In the genomic region with DNA sequence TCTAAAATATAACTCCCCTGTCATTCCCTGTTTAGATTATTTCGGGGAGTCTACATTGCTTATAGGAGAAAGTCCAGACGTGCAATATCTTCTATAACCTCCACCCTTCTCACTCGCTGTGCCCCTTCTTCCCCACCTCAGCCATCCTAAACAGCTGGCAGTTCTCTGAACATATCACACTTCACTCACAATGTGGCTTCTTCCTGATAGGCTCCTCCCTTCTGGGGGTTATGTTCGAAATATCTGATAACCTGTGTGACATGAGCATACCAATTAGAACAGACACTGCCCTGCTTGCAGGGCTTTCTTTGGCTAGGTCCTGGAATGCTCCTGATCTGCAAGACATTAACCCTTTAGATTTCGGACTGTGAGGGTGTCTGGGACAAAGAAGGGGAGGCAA, we compare ENCODE assay signal across 28 cellular contexts.
"Had no signal": no experiment of that assay in that cellular context is flagged by ENCODE, and none has a peak within 500 bp of the region (broad histone marks: within the 10 kb centered on the region; RNA-seq: fewer than 3 reads in every experiment).

No MANE protein-coding gene starts in this region.

- H3K27ac Mint-ChIP-seq: activated CD4-positive, alpha-beta T cell treated with anti-CD3 and anti-CD28 coated beads for 36 hours; activated CD8-positive, alpha-beta memory T cell treated with anti-CD3 and anti-CD28 coated beads, Interleukin-2, amount 10 ng/mL, durations not matched to agents 7 days and 5 days; activated CD8-positive, alpha-beta T cell treated with anti-CD3 and anti-CD28 coated beads, Interleukin-2, amount 10 ng/mL, durations not matched to agents 7 days and 5 days; activated naive CD4-positive, alpha-beta T cell treated with anti-CD3 and anti-CD28 coated beads, Interleukin-2, amount 50 U/mL, for 24 hours; activated naive CD8-positive, alpha-beta T cell treated with anti-CD3 and anti-CD28 coated beads, Interleukin-2, amount 50 U/mL, for 24 hours; activated T-helper 2 cell treated with anti-CD3 and anti-CD28 coated beads, Interferon-gamma antibody, Interleukin-2, Interleukin-4, amounts not matched to agents 10 μg/mL and 5 μg/mL and 100 μg/mL, durations not matched to agents 14 hours and 24 hours and 36 hours; dendritic cell treated with granulocyte-macrophage colony-stimulating factor and Interleukin-4, amounts not matched to agents 40 ng/mL and 50 ng/mL, for 4 days; endodermal cell; memory B cell; nephron progenitor cell; stimulated activated effector memory CD8-positive, alpha-beta T cell treated with anti-CD3 and anti-CD28 coated beads, Interleukin-12 subunit alpha, Interleukin-12 subunit beta, amount 100 ng/mL, for 72 hours; stimulated activated naive CD8-positive, alpha-beta T cell treated with anti-CD3 and anti-CD28 coated beads, Interleukin-15, Interleukin-2, amounts not matched to agents 100 ng/mL and 50 ng/mL, for 24 hours; T-helper 1 cell treated with Interleukin-12 subunit alpha and Interleukin-12 subunit beta and Interleukin-4 antibody, amounts not matched to agents 30 μg/mL and 1 μg/mL, for 36 hours; type B pancreatic cell had no signal

- ATAC-seq: activated CD4-positive, alpha-beta T cell treated with anti-CD3 and anti-CD28 coated beads for 36 hours; activated CD8-positive, alpha-beta memory T cell treated with anti-CD3 and anti-CD28 coated beads, Interleukin-2, amount 10 ng/mL, durations not matched to agents 7 days and 5 days; activated CD8-positive, alpha-beta T cell treated with anti-CD3 and anti-CD28 coated beads, Interleukin-2, amount 10 ng/mL, durations not matched to agents 7 days and 5 days; activated naive CD8-positive, alpha-beta T cell treated with anti-CD3 and anti-CD28 coated beads, Interleukin-2, amount 50 U/mL, for 24 hours; stimulated activated effector memory CD8-positive, alpha-beta T cell treated with anti-CD3 and anti-CD28 coated beads, Interleukin-12 subunit alpha, Interleukin-12 subunit beta, amount 100 ng/mL, for 72 hours had no signal

- H3K36me3 Mint-ChIP-seq: memory B cell; stimulated activated effector memory CD8-positive, alpha-beta T cell treated with anti-CD3 and anti-CD28 coated beads, Interleukin-12 subunit alpha, Interleukin-12 subunit beta, amount 100 ng/mL, for 72 hours had no signal

- FAIRE-seq: islet of Langerhans, small intestine had no signal

- H3K4me1 Mint-ChIP-seq: activated CD4-positive, alpha-beta T cell treated with anti-CD3 and anti-CD28 coated beads for 36 hours; activated naive CD4-positive, alpha-beta T cell treated with anti-CD3 and anti-CD28 coated beads, Interleukin-2, amount 50 U/mL, for 24 hours; activated naive CD8-positive, alpha-beta T cell treated with anti-CD3 and anti-CD28 coated beads, Interleukin-2, amount 50 U/mL, for 24 hours; central memory CD8-positive, alpha-beta T cell; memory B cell; stimulated activated effector memory CD8-positive, alpha-beta T cell treated with anti-CD3 and anti-CD28 coated beads, Interleukin-12 subunit alpha, Interleukin-12 subunit beta, amount 100 ng/mL, for 72 hours had no signal

- H3K27me3 Mint-ChIP-seq: activated CD4-positive, alpha-beta T cell treated with anti-CD3 and anti-CD28 coated beads for 36 hours; activated CD8-positive, alpha-beta memory T cell treated with anti-CD3 and anti-CD28 coated beads, Interleukin-2, amount 10 ng/mL, durations not matched to agents 7 days and 5 days; activated naive CD4-positive, alpha-beta T cell treated with anti-CD3 and anti-CD28 coated beads, Interleukin-2, amount 50 U/mL, for 24 hours; activated naive CD8-positive, alpha-beta T cell treated with anti-CD3 and anti-CD28 coated beads, Interleukin-2, amount 50 U/mL, for 24 hours; central memory CD8-positive, alpha-beta T cell; dendritic cell treated with granulocyte-macrophage colony-stimulating factor and Interleukin-4, amounts not matched to agents 40 ng/mL and 50 ng/mL, for 4 days; stimulated activated naive CD8-positive, alpha-beta T cell treated with anti-CD3 and anti-CD28 coated beads, Interleukin-15, Interleukin-2, amounts not matched to agents 100 ng/mL and 50 ng/mL, for 24 hours; type B pancreatic cell had no signal

- H3K9me3 ChIP-seq: breast epithelium, esophagus squamous epithelium, neutrophil, sigmoid colon, uterus had no signal

- H3K27me3 ChIP-seq: breast epithelium, esophagus squamous epithelium, neutrophil, sigmoid colon, uterus had no signal

- H3K4me1 ChIP-seq: breast epithelium, uterus had no signal

- H3K27ac ChIP-seq: breast epithelium, esophagus squamous epithelium, neutrophil, sigmoid colon had no signal

- DNase-seq: activated CD4-positive, alpha-beta T cell treated with anti-CD3 and anti-CD28 coated beads for 36 hours; activated CD4-positive, CD25-positive, alpha-beta regulatory T cell; activated CD8-positive, alpha-beta memory T cell treated with anti-CD3 and anti-CD28 coated beads, Interleukin-2, amount 10 ng/mL, durations not matched to agents 7 days and 5 days; activated CD8-positive, alpha-beta T cell treated with anti-CD3 and anti-CD28 coated beads, Interleukin-2, amount 10 ng/mL, durations not matched to agents 7 days and 5 days; activated naive CD8-positive, alpha-beta T cell treated with anti-CD3 and anti-CD28 coated beads, Interleukin-2, amount 50 U/mL, for 24 hours; activated T-cell treated with anti-CD3 and anti-CD28 coated beads, Interleukin-2, amount 50 U/mL, for 48 hours; amygdala; endodermal cell; esophagus squamous epithelium; foreskin melanocyte; nephron progenitor cell; sigmoid colon; small intestine; stimulated activated CD4-positive, alpha-beta T cell treated with anti-CD3 and anti-CD28 coated beads, Interleukin-4, amount 100 ng/mL, for 24 hours; T1000; uterus had no signal

- H3K4me3 ChIP-seq: breast epithelium, esophagus squamous epithelium, sigmoid colon, uterus had no signal

- H3K9me3 Mint-ChIP-seq: activated naive CD4-positive, alpha-beta T cell treated with anti-CD3 and anti-CD28 coated beads, Interleukin-2, amount 50 U/mL, for 24 hours; activated naive CD8-positive, alpha-beta T cell treated with anti-CD3 and anti-CD28 coated beads, Interleukin-2, amount 50 U/mL, for 24 hours; activated T-helper 2 cell treated with anti-CD3 and anti-CD28 coated beads, Interferon-gamma antibody, Interleukin-2, Interleukin-4, amounts not matched to agents 10 μg/mL and 5 μg/mL and 100 μg/mL, durations not matched to agents 14 hours and 24 hours and 36 hours; central memory CD8-positive, alpha-beta T cell; dendritic cell treated with granulocyte-macrophage colony-stimulating factor and Interleukin-4, amounts not matched to agents 40 ng/mL and 50 ng/mL, for 4 days; endodermal cell; memory B cell; nephron progenitor cell; stimulated activated effector memory CD8-positive, alpha-beta T cell treated with anti-CD3 and anti-CD28 coated beads, Interleukin-12 subunit alpha, Interleukin-12 subunit beta, amount 100 ng/mL, for 72 hours; stimulated activated naive CD8-positive, alpha-beta T cell treated with anti-CD3 and anti-CD28 coated beads, Interleukin-15, Interleukin-2, amounts not matched to agents 100 ng/mL and 50 ng/mL, for 24 hours; T-helper 1 cell treated with Interleukin-12 subunit alpha and Interleukin-12 subunit beta and Interleukin-4 antibody, amounts not matched to agents 30 μg/mL and 1 μg/mL, for 36 hours; type B pancreatic cell had no signal

- H3K36me3 ChIP-seq: neutrophil, uterus had no signal

- H3K4me3 Mint-ChIP-seq: activated CD4-positive, alpha-beta T cell treated with anti-CD3 and anti-CD28 coated beads for 36 hours; activated CD8-positive, alpha-beta memory T cell treated with anti-CD3 and anti-CD28 coated beads, Interleukin-2, amount 10 ng/mL, durations not matched to agents 7 days and 5 days; activated CD8-positive, alpha-beta T cell treated with anti-CD3 and anti-CD28 coated beads, Interleukin-2, amount 10 ng/mL, durations not matched to agents 7 days and 5 days; activated naive CD4-positive, alpha-beta T cell treated with anti-CD3 and anti-CD28 coated beads, Interleukin-2, amount 50 U/mL, for 24 hours; activated naive CD8-positive, alpha-beta T cell treated with anti-CD3 and anti-CD28 coated beads, Interleukin-2, amount 50 U/mL, for 24 hours; central memory CD8-positive, alpha-beta T cell; dendritic cell treated with granulocyte-macrophage colony-stimulating factor and Interleukin-4, amounts not matched to agents 40 ng/mL and 50 ng/mL, for 4 days; endodermal cell; memory B cell; nephron progenitor cell; stimulated activated effector memory CD8-positive, alpha-beta T cell treated with anti-CD3 and anti-CD28 coated beads, Interleukin-12 subunit alpha, Interleukin-12 subunit beta, amount 100 ng/mL, for 72 hours; stimulated activated naive CD8-positive, alpha-beta T cell treated with anti-CD3 and anti-CD28 coated beads, Interleukin-15, Interleukin-2, amounts not matched to agents 100 ng/mL and 50 ng/mL, for 24 hours; T-helper 1 cell treated with Interleukin-12 subunit alpha and Interleukin-12 subunit beta and Interleukin-4 antibody, amounts not matched to agents 30 μg/mL and 1 μg/mL, for 36 hours; type B pancreatic cell had no signal
